ENCODE assay signal across 19 cellular contexts in the genomic region with DNA sequence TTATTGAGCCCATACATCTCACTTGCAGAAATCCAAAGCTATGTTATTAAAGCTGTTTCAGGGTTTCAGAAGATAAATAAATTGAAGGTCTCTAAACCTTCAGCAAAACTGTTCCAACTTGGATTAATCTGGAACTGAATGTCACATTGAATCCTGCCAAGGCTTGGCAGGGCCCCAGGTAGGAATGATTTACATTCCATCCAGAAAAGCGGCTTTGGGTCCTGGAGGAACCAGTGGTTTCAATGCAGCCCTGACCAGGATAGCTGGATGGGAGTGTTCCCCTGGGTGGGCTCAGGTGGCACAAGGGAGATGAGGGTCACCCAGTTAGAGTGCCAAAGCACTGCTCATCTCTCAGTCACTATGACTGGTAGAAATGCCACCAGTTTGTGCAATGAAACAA. TPM values are rescaled to one million over a fixed set of nuclear protein-coding genes. Genes with fewer than 3 reads are reported as not detected.
DNase-seq lines count a peak whose midpoint lies in the region; ATAC-seq and TF ChIP-seq lines count a peak whose summit lies in the region.
"Had no signal": no experiment of that assay in that cellular context is flagged by ENCODE, and none has a peak within 500 bp of the region (broad histone marks: within the 10 kb centered on the region; RNA-seq: fewer than 3 reads in every experiment).

No MANE protein-coding gene starts in this region.

- no peak overlapping the region for H3K9ac ChIP-seq in adipocyte (ENCODE audit: low read length)
- H3K9ac ChIP-seq: BLaER1 had no signal

- peak in 1 of 2 donors; percentile 10 for ATAC-seq in right cardiac atrium
- ATAC-seq: K562 had no signal

- DNase-seq in adipocyte (ENCODE audit: low read depth), result peak; percentile 57
- no peak for DNase-seq in chondrocyte (ENCODE audit: low spot score)
- DNase-seq in right cardiac atrium, result peak in 2 of 3 donors; percentile 47 to 77
- DNase-seq in testis, result peak; percentile 52
- DNase-seq in NCI-H2029 treated with DMSO at 0.1 percent for 48 hours (lab: John Stamatoyannopoulos, UW), result no peak
- no peak for DNase-seq in globus pallidus (ENCODE audit: low spot score)
- no peak for DNase-seq in inferior parietal cortex (ENCODE audit: extremely low spot score)
- DNase-seq: CD8-positive, alpha-beta memory T cell; DMS 273 treated with DMSO at 0.1 percent for 48 hours; EL; H7; NCI-H1092 treated with DMSO at 0.1 percent for 48 hours; NCI-H1694 treated with DMSO at 0.1 percent for 48 hours; NCI-H69; NK-92 treated with Interleukin-12 subunit alpha and Interleukin-12 subunit beta, amount 100 ng/mL, for 24 hours had no signal

- H3K4me3 ChIP-seq in adipocyte (ENCODE audit: low read length) (no peak overlapping the region), right cardiac atrium (ENCODE audit: low read length) (no peak overlapping the region), testis (no peak overlapping the region)
- H3K4me3 ChIP-seq: BLaER1, K562 had no signal

- no peaks in the 10 kb centered on the region for H3K9me3 ChIP-seq in adipocyte (ENCODE audit: control insufficient read depth, low read length)
- H3K9me3 ChIP-seq in right cardiac atrium (ENCODE audit: control insufficient read depth, low read length), result no peaks in the 10 kb centered on the region
- H3K9me3 ChIP-seq in testis, result no peaks in the 10 kb centered on the region

- no peaks in the 10 kb centered on the region for H3K36me3 Mint-ChIP-seq in chondrocyte (ENCODE audit: low read depth)
- H3K36me3 Mint-ChIP-seq: CD8-positive, alpha-beta memory T cell had no signal

- intact Hi-C loops in right cardiac atrium (cut with DNase I), result loop anchor here in 1 of 4 donors (10.0 kb wide), 1 partner anchor 101 kb away; a partner anchor contains a TSS
- intact Hi-C loops in testis (cut with DNase I; ENCODE audit: low total_unique reads), result no loop called here

- TF ChIP-seq CTCF in chondrocyte (IDR thresholded peaks at IDR 0.05), result no peak
- TF ChIP-seq CTCF in testis (IDR thresholded peaks at IDR 0.05), result no peak

- no peaks in the 10 kb centered on the region for H3K27me3 ChIP-seq in adipocyte (replicated peaks; ENCODE audit: control insufficient read depth, insufficient read depth, low read length)
- H3K27me3 ChIP-seq in right cardiac atrium (ENCODE audit: control insufficient read depth, insufficient read depth), result no peaks in the 10 kb centered on the region
- no peaks in the 10 kb centered on the region for H3K27me3 ChIP-seq in testis
- H3K27me3 ChIP-seq: BLaER1 had no signal

- H3K4me1 Mint-ChIP-seq in chondrocyte (ENCODE audit: low read depth), result peaks cover 28% of the 10 kb centered on the region

- no peak overlapping the region for H3K27ac ChIP-seq in right cardiac atrium (ENCODE audit: low read length)
- peak overlapping the region in 1 of 2 donors; percentile 7 for H3K27ac ChIP-seq in testis
- H3K27ac ChIP-seq: BLaER1, RWPE1 had no signal

- H3K9me3 Mint-ChIP-seq in chondrocyte (ENCODE audit: low read depth), result no peaks in the 10 kb centered on the region
- H3K9me3 Mint-ChIP-seq: CD8-positive, alpha-beta memory T cell had no signal

- TF ChIP-seq POLR2A in testis (IDR thresholded peaks at IDR 0.05), result no peak

- no peak overlapping the region for H3K4me3 Mint-ChIP-seq in chondrocyte (ENCODE audit: unreplicated experiment)
- H3K4me3 Mint-ChIP-seq: CD8-positive, alpha-beta memory T cell had no signal

- H3K4me1 ChIP-seq in adipocyte (ENCODE audit: control insufficient read depth, insufficient read depth, low read length) (peaks cover 24% of the 10 kb centered on the region), right cardiac atrium (ENCODE audit: control insufficient read depth, insufficient read depth, low read length) (peaks cover 8% of the 10 kb centered on the region), testis (peaks cover 8% of the 10 kb centered on the region)

- no peaks in the 10 kb centered on the region for H3K27me3 Mint-ChIP-seq in chondrocyte (ENCODE audit: low read depth)

- WGBS in right cardiac atrium, result 28% methylated on average over 1 of the region's 1 CpG
- 36 to 41% methylated on average over 1 of the region's 1 CpG for WGBS in testis, 2 donors

- H3K27ac Mint-ChIP-seq in chondrocyte (ENCODE audit: unreplicated experiment), result peak overlapping the region; percentile 12
- H3K27ac Mint-ChIP-seq: CD8-positive, alpha-beta memory T cell had no signal

- H3K36me3 ChIP-seq in adipocyte (ENCODE audit: control insufficient read depth, insufficient read depth, low read length, severe bottlenecking) (no peaks in the 10 kb centered on the region), testis (ENCODE audit: low read depth, missing control alignments) (no peaks in the 10 kb centered on the region)
- H3K36me3 ChIP-seq: BLaER1 had no signal

RNA-seq across cellular contexts. Expression of a gene that starts 37.0 kb away (rescaled TPM):
- total RNA-seq in chondrocyte, result not detected in 3 replicates
- under 1 TPM in 3 of 4 donors, not detected in 1; 0.23 to 0.71 (median 0.29) TPM for total RNA-seq in right cardiac atrium
- polyA plus RNA-seq in right cardiac atrium, result 0.14 TPM
- total RNA-seq in testis, result 1 to 10 TPM; 1.5 to 8.7 TPM
- 3.0 TPM for polyA plus RNA-seq in testis (ENCODE audit: insufficient read depth, low read depth, low replicate concordance)
- total RNA-seq: CD8-positive, alpha-beta memory T cell; H7; K562; M059J had no signal
- polyA plus RNA-seq: CD8-positive, alpha-beta memory T cell; K562 had no signal

Comparison
In these comparisons a context has a peak if more than half of its experiments do, and no peak if none do; other contexts are left out.
1. DNase-seq: peak in adipocyte (single experiment), right cardiac atrium (2 of 3) and testis (single experiment); none in chondrocyte (single experiment), NCI-H2029 treated with DMSO at 0.1 percent for 48 hours (single experiment), globus pallidus (single experiment) and inferior parietal cortex (single experiment).